ENCODE assay signal across 30 cellular contexts in genomic region chr6:159778542-159778941, GRCh38. TPM values are rescaled to one million over a fixed set of nuclear protein-coding genes. Genes with fewer than 3 reads are reported as not detected.
A peak's percentile ranks its signal among the peaks of the same experiment; 100 is the strongest.
DNase-seq lines count a peak whose midpoint lies in the region; ATAC-seq, FAIRE-seq and TF ChIP-seq lines count a peak whose summit lies in the region.
"Had no signal": no experiment of that assay in that cellular context is flagged by ENCODE, and none has a peak within 500 bp of the region (broad histone marks: within the 10 kb centered on the region; RNA-seq: fewer than 3 reads in every experiment).

No MANE protein-coding gene starts in this region.

- WGBS in transverse colon (ENCODE audit: low coverage in 1 of 2), 2 donors = 61 to 63% methylated on average over 3 of the region's 3 CpGs
- WGBS in SK-N-SH (ENCODE audit: low lambda C conversion rate) = 83% methylated on average over 3 of the region's 3 CpGs

- in situ Hi-C loops in transverse colon (cut with MboI; ENCODE audit: low pct_ligation_motif_present in 1 of 4, low pct_unique_long_range_greater_than_20kb in 1 of 4, low sequenced_read_pairs in 3 of 4) = loop anchor here in 2 of 4 donors (25.0 kb wide), 1 partner anchor 91 kb away; the partner anchor contains the start of gene SOD2 (in 2 of the 2)

- intact Hi-C loops in activated CD8-positive, alpha-beta T cell treated with anti-CD3 and anti-CD28 coated beads for 36 hours (cut with micrococcal nuclease) = no loop called here
- intact Hi-C loops in endothelial cell of umbilical vein (cut with micrococcal nuclease) = no loop called here
- intact Hi-C loops in transverse colon (cut with DNase I; ENCODE audit: low total_unique reads) = no loop called here

- H3K27me3 ChIP-seq in endothelial cell of umbilical vein (ENCODE audit: control insufficient read depth in 2 of 2, insufficient read depth in 2 of 2, low read length in 2 of 2) = no peaks in the 10 kb centered on the region
- no peaks in the 10 kb centered on the region for H3K27me3 ChIP-seq in transverse colon
- H3K27me3 ChIP-seq in SK-N-SH (ENCODE audit: insufficient read depth) = no peaks in the 10 kb centered on the region
- H3K27me3 ChIP-seq: dorsolateral prefrontal cortex, ovary, vagina had no signal

- peaks cover 82% of the 10 kb centered on the region for H3K36me3 Mint-ChIP-seq in activated CD8-positive, alpha-beta T cell treated with anti-CD3 and anti-CD28 coated beads, Interleukin-2, amount 10 ng/mL, durations not matched to agents 7 days and 5 days (ENCODE audit: low read depth)
- H3K36me3 Mint-ChIP-seq in activated CD8-positive, alpha-beta T cell treated with anti-CD3 and anti-CD28 coated beads for 36 hours (ENCODE audit: low read depth) = peaks cover 60% of the 10 kb centered on the region
- peaks cover 11% of the 10 kb centered on the region for H3K36me3 Mint-ChIP-seq in T-helper 17 cell (ENCODE audit: low read depth)

- H3K9me3 Mint-ChIP-seq in activated CD8-positive, alpha-beta T cell treated with anti-CD3 and anti-CD28 coated beads, Interleukin-2, amount 10 ng/mL, durations not matched to agents 7 days and 5 days (ENCODE audit: insufficient read depth) = no peaks in the 10 kb centered on the region
- H3K9me3 Mint-ChIP-seq in activated CD8-positive, alpha-beta T cell treated with anti-CD3 and anti-CD28 coated beads for 36 hours = no peaks in the 10 kb centered on the region
- H3K9me3 Mint-ChIP-seq: activated naive CD8-positive, alpha-beta T cell treated with anti-CD3 and anti-CD28 coated beads, Interleukin-2, amount 10 ng/mL, durations not matched to agents 7 days and 5 days; naive thymus-derived CD4-positive, alpha-beta T cell; stimulated activated naive CD8-positive, alpha-beta T cell treated with anti-CD3 and anti-CD28 coated beads, Interleukin-15, amount 100 ng/mL, for 72 hours had no signal

- no peak for TF ChIP-seq POLR2A in endothelial cell of umbilical vein (IDR thresholded peaks at IDR 0.05; ENCODE audit: low read depth, low read length)
- peak; percentile 9 for TF ChIP-seq POLR2A in transverse colon (IDR thresholded peaks at IDR 0.05)

- H3K9me1 ChIP-seq in endothelial cell of umbilical vein (replicated peaks; ENCODE audit: control insufficient read depth, extremely low read depth, insufficient read depth, low read length) = no peaks in the 10 kb centered on the region

- H2AFZ ChIP-seq in endothelial cell of umbilical vein (ENCODE audit: low read depth, low read length) = no peak overlapping the region
- no peak overlapping the region for H2AFZ ChIP-seq in SK-N-SH (ENCODE audit: low read depth)

- no peaks in the 10 kb centered on the region for H3K27me3 Mint-ChIP-seq in activated CD8-positive, alpha-beta T cell treated with anti-CD3 and anti-CD28 coated beads, Interleukin-2, amount 10 ng/mL, durations not matched to agents 7 days and 5 days (ENCODE audit: low read depth)
- H3K27me3 Mint-ChIP-seq in activated CD8-positive, alpha-beta T cell treated with anti-CD3 and anti-CD28 coated beads for 36 hours = no peaks in the 10 kb centered on the region
- H3K27me3 Mint-ChIP-seq in T-helper 17 cell = no peaks in the 10 kb centered on the region
- H3K27me3 Mint-ChIP-seq: activated naive CD8-positive, alpha-beta T cell treated with anti-CD3 and anti-CD28 coated beads, Interleukin-2, amount 10 ng/mL, durations not matched to agents 7 days and 5 days; B cell; naive thymus-derived CD4-positive, alpha-beta T cell; stimulated activated naive CD8-positive, alpha-beta T cell treated with anti-CD3 and anti-CD28 coated beads, Interleukin-15, amount 100 ng/mL, for 72 hours had no signal

- no peak for DNase-seq in activated CD8-positive, alpha-beta T cell treated with anti-CD3 and anti-CD28 coated beads, Interleukin-2, amount 10 ng/mL, durations not matched to agents 7 days and 5 days
- DNase-seq in activated CD8-positive, alpha-beta T cell treated with anti-CD3 and anti-CD28 coated beads for 36 hours = no peak
- DNase-seq in T-helper 17 cell (no peak), endothelial cell of umbilical vein (ENCODE audit: low read depth, low spot score) (no peak), transverse colon (no peak), NCI-H146 treated with DMSO at 0.1 percent for 48 hours (lab: John Stamatoyannopoulos, UW; ENCODE audit: unreplicated experiment) (no peak), SK-N-SH (no peak), DMS153 (lab: John Stamatoyannopoulos, UW) (no peak)
- DNase-seq: activated CD4-positive, alpha-beta T cell treated with anti-CD3 and anti-CD28 coated beads, Interleukin-2, amount 50 U/mL, for 4 hours; activated CD8-positive, alpha-beta memory T cell treated with anti-CD3 and anti-CD28 coated beads, Interleukin-2, amount 50 U/mL, for 48 hours; activated effector memory CD4-positive, alpha-beta T cell treated with Interleukin-2 at 50 U/mL for 16 hours; activated naive CD8-positive, alpha-beta T cell treated with anti-CD3 and anti-CD28 coated beads, Interleukin-2, amount 10 ng/mL, durations not matched to agents 7 days and 5 days; DMS79; dorsolateral prefrontal cortex; GDM1; hypothalamus; IMR-90; left ventricle myocardium inferior; naive thymus-derived CD4-positive, alpha-beta T cell; NCI-H1048; NCI-H187 treated with DMSO at 0.1 percent for 48 hours; NCI-H69; ovary; small intestine; stimulated activated naive CD8-positive, alpha-beta T cell treated with anti-CD3 and anti-CD28 coated beads, Interleukin-15, amount 100 ng/mL, for 72 hours; WERI-Rb-1 had no signal

- H3K79me2 ChIP-seq in endothelial cell of umbilical vein (ENCODE audit: control insufficient read depth, insufficient read depth, low read length) (peaks cover 20% of the 10 kb centered on the region), SK-N-SH (ENCODE audit: insufficient read depth) (peaks cover 28% of the 10 kb centered on the region; the same call in 1 of the 2 replicates)

- FAIRE-seq in endothelial cell of umbilical vein (lab: Jason Lieb, UNC) = no peak
- FAIRE-seq: small intestine had no signal

- TF ChIP-seq EP300 in transverse colon (IDR thresholded peaks at IDR 0.05; ENCODE audit: low read depth) = no peak
- no peak for TF ChIP-seq EP300 in SK-N-SH (IDR thresholded peaks at IDR 0.05; ENCODE audit: borderline replicate concordance in 1 of 2, low read depth in 1 of 2, low read length in 1 of 2)

- TSS peak; percentile 61 for BruUV-seq in endothelial cell of umbilical vein (replicated peaks; lab: Mats Ljungman, UMichigan)

- no peak overlapping the region for H3K4me3 Mint-ChIP-seq in activated CD8-positive, alpha-beta T cell treated with anti-CD3 and anti-CD28 coated beads, Interleukin-2, amount 10 ng/mL, durations not matched to agents 7 days and 5 days
- no peak overlapping the region for H3K4me3 Mint-ChIP-seq in activated CD8-positive, alpha-beta T cell treated with anti-CD3 and anti-CD28 coated beads for 36 hours
- H3K4me3 Mint-ChIP-seq in T-helper 17 cell = peak overlapping the region; percentile 41
- H3K4me3 Mint-ChIP-seq: activated naive CD8-positive, alpha-beta T cell treated with anti-CD3 and anti-CD28 coated beads, Interleukin-2, amount 10 ng/mL, durations not matched to agents 7 days and 5 days; B cell; naive thymus-derived CD4-positive, alpha-beta T cell; stimulated activated naive CD8-positive, alpha-beta T cell treated with anti-CD3 and anti-CD28 coated beads, Interleukin-15, amount 100 ng/mL, for 72 hours had no signal

- ATAC-seq in activated CD8-positive, alpha-beta T cell treated with anti-CD3 and anti-CD28 coated beads, Interleukin-2, amount 10 ng/mL, durations not matched to agents 7 days and 5 days = no peak
- no peak for ATAC-seq in activated CD8-positive, alpha-beta T cell treated with anti-CD3 and anti-CD28 coated beads for 36 hours
- ATAC-seq in T-helper 17 cell = no peak
- ATAC-seq: naive thymus-derived CD4-positive, alpha-beta T cell; SK-N-SH treated with all-trans-retinoic acid at 6 μM for 48 hours; stimulated activated naive CD8-positive, alpha-beta T cell treated with anti-CD3 and anti-CD28 coated beads, Interleukin-15, amount 100 ng/mL, for 72 hours had no signal

- H3F3A ChIP-seq in SK-N-SH (replicated peaks; ENCODE audit: insufficient read depth) = peaks cover 43% of the 10 kb centered on the region

- H3K9me2 ChIP-seq in SK-N-SH = no peaks in the 10 kb centered on the region

- H3K27ac ChIP-seq in endothelial cell of umbilical vein (ENCODE audit: insufficient read depth, low read depth, low read length) (no peak overlapping the region), transverse colon (peak overlapping the region in 3 of 4 donors; percentile 75 to 81 (median 76)), SK-N-SH (ENCODE audit: low read depth in 2 of 2, low read length in 1 of 2) (no peak overlapping the region)
- H3K27ac ChIP-seq: dorsolateral prefrontal cortex, left ventricle myocardium inferior, ovary, vagina, WERI-Rb-1 had no signal

- H3K4me1 ChIP-seq in endothelial cell of umbilical vein (ENCODE audit: control insufficient read depth, extremely low read depth, insufficient read depth, low read length) (no peaks in the 10 kb centered on the region), transverse colon (peaks cover 0 to 30% (median 13%) of the 10 kb centered on the region in 4 donors), SK-N-SH (ENCODE audit: control insufficient read depth in 1 of 2, insufficient read depth in 2 of 2, low read depth in 1 of 2, low read length in 1 of 2) (no peaks in the 10 kb centered on the region; a peak in 1 of 4 replicates)

- CTCF ChIA-PET in activated CD8-positive, alpha-beta T cell treated with anti-CD3 and anti-CD28 coated beads, Interleukin-2, amount 10 ng/mL, durations not matched to agents 7 days and 5 days (lab: Charles Lee) = no interaction called here
- CTCF ChIA-PET in activated CD8-positive, alpha-beta T cell treated with anti-CD3 and anti-CD28 coated beads for 36 hours (lab: Charles Lee) = no interaction called here
- CTCF ChIA-PET in endothelial cell of umbilical vein (lab: Charles Lee) (no interaction called here), SK-N-SH (lab: Yijun Ruan, JAX) (no interaction called here)

- no peak overlapping the region for H3K9ac ChIP-seq in endothelial cell of umbilical vein (replicated peaks; ENCODE audit: extremely low read depth, insufficient read depth, low read length)
- H3K9ac ChIP-seq in SK-N-SH = no peak overlapping the region

- TF ChIP-seq RAD21 in SK-N-SH (IDR thresholded peaks at IDR 0.05; ENCODE audit: low read length) = no peak

- H3K4me2 ChIP-seq in endothelial cell of umbilical vein (ENCODE audit: insufficient read depth, low read length) = no peak overlapping the region
- H3K4me2 ChIP-seq in SK-N-SH = no peak overlapping the region

- H3K9me3 ChIP-seq in T-helper 17 cell (ENCODE audit: control insufficient read depth, low read length, poor library complexity, severe bottlenecking) (no peaks in the 10 kb centered on the region), endothelial cell of umbilical vein (replicated peaks; ENCODE audit: control insufficient read depth, insufficient read depth, low read length) (no peaks in the 10 kb centered on the region), transverse colon (no peaks in the 10 kb centered on the region), SK-N-SH (no peaks in the 10 kb centered on the region)
- H3K9me3 ChIP-seq: left ventricle myocardium inferior, ovary, vagina had no signal

- H3K36me3 ChIP-seq in endothelial cell of umbilical vein (ENCODE audit: control insufficient read depth in 2 of 2, extremely low read depth in 1 of 2, insufficient read depth in 2 of 2, low read length in 2 of 2) (peaks cover 32 to 33% of the 10 kb centered on the region in 2 experiments), transverse colon (peaks cover 0 to 51% (median 23%) of the 10 kb centered on the region in 4 donors), SK-N-SH (replicated peaks in 1 of 2; ENCODE audit: control insufficient read depth in 1 of 2, insufficient read depth in 2 of 2, low read length in 1 of 2) (peaks cover 64 to 78% of the 10 kb centered on the region in 2 experiments)
- H3K36me3 ChIP-seq: ovary had no signal

- dilution Hi-C loops in endothelial cell of umbilical vein (cut with MboI; ENCODE audit: extremely low pct_ligation_motif_present, low sequenced_read_pairs) = no loop called here

- POLR2A ChIA-PET in activated CD8-positive, alpha-beta T cell treated with anti-CD3 and anti-CD28 coated beads, Interleukin-2, amount 10 ng/mL, durations not matched to agents 7 days and 5 days (lab: Charles Lee) = no interaction called here
- POLR2A ChIA-PET in activated CD8-positive, alpha-beta T cell treated with anti-CD3 and anti-CD28 coated beads for 36 hours (lab: Charles Lee) = no interaction called here
- POLR2A ChIA-PET in endothelial cell of umbilical vein (lab: Charles Lee) = no interaction called here
- POLR2A ChIA-PET in SK-N-SH (lab: Yijun Ruan, JAX) = interaction anchor here (0.6 kb wide), 1 partner anchor 8 kb away, joined by 3 read pairs; no protein-coding TSS in a partner anchor

- H3K27ac Mint-ChIP-seq in activated CD8-positive, alpha-beta T cell treated with anti-CD3 and anti-CD28 coated beads, Interleukin-2, amount 10 ng/mL, durations not matched to agents 7 days and 5 days = peak overlapping the region; percentile 3
- no peak overlapping the region for H3K27ac Mint-ChIP-seq in activated CD8-positive, alpha-beta T cell treated with anti-CD3 and anti-CD28 coated beads for 36 hours
- no peak overlapping the region for H3K27ac Mint-ChIP-seq in T-helper 17 cell
- H3K27ac Mint-ChIP-seq: activated naive CD8-positive, alpha-beta T cell treated with anti-CD3 and anti-CD28 coated beads, Interleukin-2, amount 10 ng/mL, durations not matched to agents 7 days and 5 days; B cell; stimulated activated naive CD8-positive, alpha-beta T cell treated with anti-CD3 and anti-CD28 coated beads, Interleukin-15, amount 100 ng/mL, for 72 hours had no signal

- no peak for TF ChIP-seq CTCF in activated CD8-positive, alpha-beta T cell treated with anti-CD3 and anti-CD28 coated beads for 36 hours (IDR thresholded peaks at IDR 0.05)
- no peak for TF ChIP-seq CTCF in endothelial cell of umbilical vein (IDR thresholded peaks at IDR 0.05; ENCODE audit: extremely low read depth in 1 of 2, insufficient read depth in 1 of 2, low read depth in 1 of 2, low read length in 2 of 2)
- TF ChIP-seq CTCF in transverse colon (IDR thresholded peaks at IDR 0.05) = no peak
- TF ChIP-seq CTCF in SK-N-SH (IDR thresholded peaks at IDR 0.05) = no peak

- H3K4me1 Mint-ChIP-seq in activated CD8-positive, alpha-beta T cell treated with anti-CD3 and anti-CD28 coated beads, Interleukin-2, amount 10 ng/mL, durations not matched to agents 7 days and 5 days (ENCODE audit: low read depth) = peaks cover 20% of the 10 kb centered on the region
- H3K4me1 Mint-ChIP-seq in activated CD8-positive, alpha-beta T cell treated with anti-CD3 and anti-CD28 coated beads for 36 hours (ENCODE audit: low read depth) = peaks cover 16% of the 10 kb centered on the region
- peaks cover 21% of the 10 kb centered on the region for H3K4me1 Mint-ChIP-seq in T-helper 17 cell

- H3K4me3 ChIP-seq in endothelial cell of umbilical vein (replicated peaks in 1 of 3; ENCODE audit: insufficient read depth in 1 of 3, low read depth in 1 of 3, low read length in 3 of 3) = no peak overlapping the region
- H3K4me3 ChIP-seq in transverse colon = no peak overlapping the region
- H3K4me3 ChIP-seq in SK-N-SH (ENCODE audit: low read depth in 2 of 2, low read length in 1 of 2) = no peak overlapping the region
- H3K4me3 ChIP-seq: dorsolateral prefrontal cortex, left ventricle myocardium inferior, ovary, vagina had no signal

- no peaks in the 10 kb centered on the region for H4K20me1 ChIP-seq in endothelial cell of umbilical vein (replicated peaks; ENCODE audit: control insufficient read depth, extremely low read depth, insufficient read depth, low read length)
- H4K20me1 ChIP-seq in SK-N-SH (ENCODE audit: insufficient read depth) = peaks cover 3% of the 10 kb centered on the region

RNA-seq across cellular contexts. Expression of gene TCP1, which starts 10.9 kb away (rescaled TPM):
- total RNA-seq in activated CD8-positive, alpha-beta T cell treated with anti-CD3 and anti-CD28 coated beads, Interleukin-2, amount 10 ng/mL, durations not matched to agents 7 days and 5 days = 100 to 1,000 TPM; 263 to 277 TPM
- total RNA-seq in activated CD8-positive, alpha-beta T cell treated with anti-CD3 and anti-CD28 coated beads for 36 hours = 100 to 1,000 TPM; 446 to 452 TPM
- total RNA-seq in T-helper 17 cell (100 to 1,000 TPM; 195 to 196 TPM), endothelial cell of umbilical vein (288 and 302 TPM in 2 replicates), transverse colon (100 to 1,000 TPM in 2 of 4 donors, 10 to 100 TPM in 2; 43.8 to 170 (median 112) TPM)
- polyA plus RNA-seq in endothelial cell of umbilical vein (112 and 168 TPM in 2 replicates), SK-N-SH (2012; rRNA removed) (138 and 154 TPM in 2 replicates)
- polyA plus RNA-seq in endothelial cell of umbilical vein (2011; cell fraction: cytosol; rRNA removed) = 119 and 120 TPM in 2 replicates
- 232 and 279 TPM in 2 replicates for polyA plus RNA-seq in endothelial cell of umbilical vein (2011; cell fraction: nucleus; rRNA removed)
- polyA plus RNA-seq in endothelial cell of umbilical vein (2012) = 253 and 293 TPM in 2 replicates
- polyA minus RNA-seq in endothelial cell of umbilical vein = 206 and 271 TPM in 2 replicates
- 279 TPM for polyA minus RNA-seq in endothelial cell of umbilical vein (2011; cell fraction: cytosol; rRNA and poly(A)+ RNA removed)
- polyA minus RNA-seq in endothelial cell of umbilical vein (2011; cell fraction: nucleus; rRNA and poly(A)+ RNA removed) = 150 and 164 TPM in 2 replicates
- 134 and 138 TPM in 2 replicates for polyA plus RNA-seq in SK-N-SH (2012; cell fraction: cytosol; rRNA removed)
- polyA plus RNA-seq in SK-N-SH (2012; cell fraction: nucleus; rRNA removed) = 144 and 211 TPM in 2 replicates

RNA-seq across cellular contexts. Expression of gene MRPL18, which starts 11.7 kb away (rescaled TPM):
- 10 to 100 TPM; 85.4 to 91.3 TPM for total RNA-seq in activated CD8-positive, alpha-beta T cell treated with anti-CD3 and anti-CD28 coated beads, Interleukin-2, amount 10 ng/mL, durations not matched to agents 7 days and 5 days
- 10 to 100 TPM; 81.8 to 83.5 TPM for total RNA-seq in activated CD8-positive, alpha-beta T cell treated with anti-CD3 and anti-CD28 coated beads for 36 hours
- total RNA-seq in T-helper 17 cell = 10 to 100 TPM; 23.2 to 24.9 TPM
- total RNA-seq in endothelial cell of umbilical vein = 70.7 and 70.8 TPM in 2 replicates
- polyA plus RNA-seq in endothelial cell of umbilical vein = 40.5 and 55.4 TPM in 2 replicates
- polyA plus RNA-seq in endothelial cell of umbilical vein (2011; cell fraction: cytosol; rRNA removed) = 78.1 and 83.1 TPM in 2 replicates
- polyA plus RNA-seq in endothelial cell of umbilical vein (2011; cell fraction: nucleus; rRNA removed) = 26.4 and 30.8 TPM in 2 replicates
- polyA plus RNA-seq in endothelial cell of umbilical vein (2012) = 67.8 and 89.4 TPM in 2 replicates
- polyA minus RNA-seq in endothelial cell of umbilical vein = 25.4 and 35.4 TPM in 2 replicates
- 16.3 TPM for polyA minus RNA-seq in endothelial cell of umbilical vein (2011; cell fraction: cytosol; rRNA and poly(A)+ RNA removed)
- polyA minus RNA-seq in endothelial cell of umbilical vein (2011; cell fraction: nucleus; rRNA and poly(A)+ RNA removed) = 8.4 and 10.1 TPM in 2 replicates
- 10 to 100 TPM; 15.3 to 68.1 (median 40.6) TPM for total RNA-seq in transverse colon
- 84.4 and 89.3 TPM in 2 replicates for polyA plus RNA-seq in SK-N-SH (2012; rRNA removed)
- polyA plus RNA-seq in SK-N-SH (2012; cell fraction: cytosol; rRNA removed) = 99.8 and 120 TPM in 2 replicates
- polyA plus RNA-seq in SK-N-SH (2012; cell fraction: nucleus; rRNA removed) = 25.2 and 30.3 TPM in 2 replicates

RNA-seq across cellular contexts. Expression of gene ACAT2, which starts 16.7 kb away (rescaled TPM):
- total RNA-seq in activated CD8-positive, alpha-beta T cell treated with anti-CD3 and anti-CD28 coated beads, Interleukin-2, amount 10 ng/mL, durations not matched to agents 7 days and 5 days = 10 to 100 TPM; 84.4 to 89.2 TPM
- total RNA-seq in activated CD8-positive, alpha-beta T cell treated with anti-CD3 and anti-CD28 coated beads for 36 hours = 10 to 100 TPM; 70.8 to 74.1 TPM
- total RNA-seq in T-helper 17 cell (10 to 100 TPM; 26.9 to 34.6 TPM), endothelial cell of umbilical vein (114 and 131 TPM in 2 replicates), transverse colon (10 to 100 TPM in 3 of 4 donors, 1 to 10 TPM in 1; 8.2 to 19.8 (median 13.8) TPM)
- polyA plus RNA-seq in endothelial cell of umbilical vein (32.3 and 44.6 TPM in 2 replicates), SK-N-SH (2012; rRNA removed) (13.1 and 14.5 TPM in 2 replicates)
- polyA plus RNA-seq in endothelial cell of umbilical vein (2011; cell fraction: cytosol; rRNA removed) = 63.6 and 68.4 TPM in 2 replicates
- 38.1 and 47.5 TPM in 2 replicates for polyA plus RNA-seq in endothelial cell of umbilical vein (2011; cell fraction: nucleus; rRNA removed)
- 20.6 and 38.3 TPM in 2 replicates for polyA plus RNA-seq in endothelial cell of umbilical vein (2012)
- 62.8 and 75.8 TPM in 2 replicates for polyA minus RNA-seq in endothelial cell of umbilical vein
- polyA minus RNA-seq in endothelial cell of umbilical vein (2011; cell fraction: cytosol; rRNA and poly(A)+ RNA removed) = 26.7 TPM
- 16.8 and 21.5 TPM in 2 replicates for polyA minus RNA-seq in endothelial cell of umbilical vein (2011; cell fraction: nucleus; rRNA and poly(A)+ RNA removed)
- 17.5 and 17.6 TPM in 2 replicates for polyA plus RNA-seq in SK-N-SH (2012; cell fraction: cytosol; rRNA removed)
- polyA plus RNA-seq in SK-N-SH (2012; cell fraction: nucleus; rRNA removed) = 4.3 and 6.8 TPM in 2 replicates

RNA-seq across cellular contexts. Expression of gene PNLDC1, which starts 21.5 kb away (rescaled TPM):
- under 1 TPM; 0.57 to 0.79 TPM for total RNA-seq in activated CD8-positive, alpha-beta T cell treated with anti-CD3 and anti-CD28 coated beads, Interleukin-2, amount 10 ng/mL, durations not matched to agents 7 days and 5 days
- under 1 TPM; 0.34 to 0.54 TPM for total RNA-seq in activated CD8-positive, alpha-beta T cell treated with anti-CD3 and anti-CD28 coated beads for 36 hours
- total RNA-seq in T-helper 17 cell = 1 to 10 TPM in 1 of 2 donors, not detected in 1; 1.2 TPM
- not detected in 2 replicates for total RNA-seq in endothelial cell of umbilical vein
- not detected in 2 replicates for polyA plus RNA-seq in endothelial cell of umbilical vein
- polyA plus RNA-seq in endothelial cell of umbilical vein (2011; cell fraction: cytosol; rRNA removed) = not detected in 2 replicates
- not detected in 2 replicates for polyA plus RNA-seq in endothelial cell of umbilical vein (2011; cell fraction: nucleus; rRNA removed)
- polyA plus RNA-seq in endothelial cell of umbilical vein (2012) = not detected in 2 replicates
- not detected in 2 replicates for polyA minus RNA-seq in endothelial cell of umbilical vein
- not detected for polyA minus RNA-seq in endothelial cell of umbilical vein (2011; cell fraction: cytosol; rRNA and poly(A)+ RNA removed)
- polyA minus RNA-seq in endothelial cell of umbilical vein (2011; cell fraction: nucleus; rRNA and poly(A)+ RNA removed) = not detected in 2 replicates
- total RNA-seq in transverse colon = 1 to 10 TPM in 1 of 4 donors, not detected in 3; 1.5 TPM
- polyA plus RNA-seq in SK-N-SH (2012; rRNA removed) = not detected in 2 replicates
- polyA plus RNA-seq in SK-N-SH (2012; cell fraction: cytosol; rRNA removed) = 0.01 TPM in 1 of 2 replicates, not detected in the other
- polyA plus RNA-seq in SK-N-SH (2012; cell fraction: nucleus; rRNA removed) = 0.11 and 0.12 TPM in 2 replicates
- total RNA-seq: H4, IMR-90, vagina had no signal
- polyA plus RNA-seq: IMR-90; naive thymus-derived CD4-positive, alpha-beta T cell had no signal

RNA-seq across cellular contexts. Expression of gene WTAP, which starts 51.2 kb away (rescaled TPM):
- 100 to 1,000 TPM; 111 to 113 TPM for total RNA-seq in activated CD8-positive, alpha-beta T cell treated with anti-CD3 and anti-CD28 coated beads, Interleukin-2, amount 10 ng/mL, durations not matched to agents 7 days and 5 days
- total RNA-seq in activated CD8-positive, alpha-beta T cell treated with anti-CD3 and anti-CD28 coated beads for 36 hours = 10 to 100 TPM; 79.9 to 80.6 TPM
- total RNA-seq in T-helper 17 cell (100 to 1,000 TPM; 159 to 160 TPM), endothelial cell of umbilical vein (75.6 and 81.6 TPM in 2 replicates), transverse colon (100 to 1,000 TPM in 2 of 4 donors, 10 to 100 TPM in 2; 32.6 to 119 (median 88.1) TPM)
- polyA plus RNA-seq in endothelial cell of umbilical vein (16.5 and 21.7 TPM in 2 replicates), SK-N-SH (2012; rRNA removed) (12.8 and 14.0 TPM in 2 replicates)
- polyA plus RNA-seq in endothelial cell of umbilical vein (2011; cell fraction: cytosol; rRNA removed) = 20.7 and 22.2 TPM in 2 replicates
- 31.5 and 37.9 TPM in 2 replicates for polyA plus RNA-seq in endothelial cell of umbilical vein (2011; cell fraction: nucleus; rRNA removed)
- polyA plus RNA-seq in endothelial cell of umbilical vein (2012) = 51.1 and 74.2 TPM in 2 replicates
- 35.7 and 37.0 TPM in 2 replicates for polyA minus RNA-seq in endothelial cell of umbilical vein
- 16.8 TPM for polyA minus RNA-seq in endothelial cell of umbilical vein (2011; cell fraction: cytosol; rRNA and poly(A)+ RNA removed)
- polyA minus RNA-seq in endothelial cell of umbilical vein (2011; cell fraction: nucleus; rRNA and poly(A)+ RNA removed) = 43.8 and 60.2 TPM in 2 replicates
- polyA plus RNA-seq in SK-N-SH (2012; cell fraction: cytosol; rRNA removed) = 18.5 and 25.9 TPM in 2 replicates
- polyA plus RNA-seq in SK-N-SH (2012; cell fraction: nucleus; rRNA removed) = 14.7 and 20.3 TPM in 2 replicates

Comparison
In these comparisons a context has a peak if more than half of its experiments do, and no peak if none do; other contexts are left out.
1. H3K27ac ChIP-seq: peak in transverse colon (3 of 4); none in endothelial cell of umbilical vein (single experiment) and SK-N-SH (0 of 2).